Comparison of ENCODE assay signal across 9 cellular contexts in genomic region chr17:17919169-17920107, GRCh38. TPM values are rescaled to one million over a fixed set of nuclear protein-coding genes. Genes with fewer than 3 reads are reported as not detected.
A peak's percentile ranks its signal among the peaks of the same experiment; 100 is the strongest.
DNase-seq lines count a peak whose midpoint lies in the region; ATAC-seq and TF ChIP-seq lines count a peak whose summit lies in the region.
"Had no signal": no experiment of that assay in that cellular context is flagged by ENCODE, and none has a peak within 500 bp of the region (broad histone marks: within the 10 kb centered on the region; RNA-seq: fewer than 3 reads in every experiment).

No MANE protein-coding gene starts in this region.

- H3K27me3 ChIP-seq in NT2/D1 (ENCODE audit: insufficient read depth, insufficient read length), result no peaks in the 10 kb centered on the region
- H3K27me3 ChIP-seq in muscle layer of colon (ENCODE audit: control insufficient read depth in 1 of 2, insufficient read depth in 2 of 2, low read length in 2 of 2), result no peaks in the 10 kb centered on the region

- TF ChIP-seq POLR2A in erythroblast (IDR thresholded peaks at IDR 0.05; ENCODE audit: low read length), result no peak

- no peak overlapping the region for H3K4me3 Mint-ChIP-seq in CD14-positive monocyte
- H3K4me3 Mint-ChIP-seq in stimulated activated effector memory CD8-positive, alpha-beta T cell treated with anti-CD3 and anti-CD28 coated beads, Interleukin-12 subunit alpha, Interleukin-12 subunit beta, amount 100 ng/mL, for 72 hours, result no peak overlapping the region
- H3K4me3 Mint-ChIP-seq: IgD-negative memory B cell had no signal

- ATAC-seq in HG03196 (IDR thresholded peaks at IDR 0.05; ENCODE audit: unreplicated experiment) (peak; percentile 56), GM19023 (IDR thresholded peaks at IDR 0.05; ENCODE audit: unreplicated experiment) (no peak)
- ATAC-seq in stimulated activated effector memory CD8-positive, alpha-beta T cell treated with anti-CD3 and anti-CD28 coated beads, Interleukin-12 subunit alpha, Interleukin-12 subunit beta, amount 100 ng/mL, for 72 hours, result peak; percentile 83

- peak overlapping the region; percentile 34 for H3K27ac ChIP-seq in muscle layer of colon (ENCODE audit: low read depth, low read length)

- H3K36me3 ChIP-seq in NT2/D1 (ENCODE audit: insufficient read depth, insufficient read length, low read length) (no peaks in the 10 kb centered on the region), muscle layer of colon (ENCODE audit: insufficient read depth, low read length) (no peaks in the 10 kb centered on the region)

- peak overlapping the region; percentile 33 for H3K9ac ChIP-seq in NT2/D1 (ENCODE audit: insufficient read length, low read depth)
- H3K9ac ChIP-seq in muscle layer of colon (ENCODE audit: low read length), result no peak overlapping the region

- H3K4me1 ChIP-seq in NT2/D1 (ENCODE audit: insufficient read depth, insufficient read length), result peaks cover 9% of the 10 kb centered on the region
- H3K4me1 ChIP-seq in muscle layer of colon (ENCODE audit: insufficient read depth, low read length), result peaks cover 38% of the 10 kb centered on the region

- H3K4me1 Mint-ChIP-seq in CD14-positive monocyte, result peaks cover 24% of the 10 kb centered on the region
- H3K4me1 Mint-ChIP-seq in stimulated activated effector memory CD8-positive, alpha-beta T cell treated with anti-CD3 and anti-CD28 coated beads, Interleukin-12 subunit alpha, Interleukin-12 subunit beta, amount 100 ng/mL, for 72 hours, result peaks cover 19% of the 10 kb centered on the region

- peaks cover 5 to 12% of the 10 kb centered on the region in 2 donors for H3K36me3 Mint-ChIP-seq in CD14-positive monocyte
- H3K36me3 Mint-ChIP-seq in stimulated activated effector memory CD8-positive, alpha-beta T cell treated with anti-CD3 and anti-CD28 coated beads, Interleukin-12 subunit alpha, Interleukin-12 subunit beta, amount 100 ng/mL, for 72 hours, result no peaks in the 10 kb centered on the region

- H3K27me3 Mint-ChIP-seq in CD14-positive monocyte (ENCODE audit: low read depth in 3 of 3), result peaks cover 0 to 3% (median 2%) of the 10 kb centered on the region in 3 donors
- H3K27me3 Mint-ChIP-seq: IgD-negative memory B cell had no signal

- peak; percentile 72 for DNase-seq in CD14-positive monocyte (ENCODE audit: low spot score)
- peak; percentile 57 for DNase-seq in NT2/D1 (ENCODE audit: low read depth, low spot score)
- peak; percentile 71 for DNase-seq in activated CD8-positive, alpha-beta memory T cell treated with anti-CD3 and anti-CD28 coated beads, Interleukin-2, amount 50 U/mL, for 48 hours
- peak; percentile 70 to 85 for DNase-seq in erythroblast (lab: John Stamatoyannopoulos, UW)
- DNase-seq in stimulated activated effector memory CD8-positive, alpha-beta T cell treated with anti-CD3 and anti-CD28 coated beads, Interleukin-12 subunit alpha, Interleukin-12 subunit beta, amount 100 ng/mL, for 72 hours (ENCODE audit: low spot score in 2 of 2), result peak; percentile 22 to 59

- H3K27ac Mint-ChIP-seq in CD14-positive monocyte, result peak overlapping the region in 1 of 7 donors; percentile 19
- peak overlapping the region; percentile 61 for H3K27ac Mint-ChIP-seq in stimulated activated effector memory CD8-positive, alpha-beta T cell treated with anti-CD3 and anti-CD28 coated beads, Interleukin-12 subunit alpha, Interleukin-12 subunit beta, amount 100 ng/mL, for 72 hours
- H3K27ac Mint-ChIP-seq: IgD-negative memory B cell had no signal

- H3K4me3 ChIP-seq in NT2/D1 (ENCODE audit: insufficient read length, low read depth) (no peak overlapping the region), muscle layer of colon (ENCODE audit: low read depth in 1 of 2, low read length in 2 of 2) (no peak overlapping the region)

- TF ChIP-seq CTCF in CD14-positive monocyte (IDR thresholded peaks at IDR 0.05), result peak; percentile 65

- no peaks in the 10 kb centered on the region for H3K9me3 ChIP-seq in NT2/D1 (ENCODE audit: insufficient read depth, low read length)
- no peaks in the 10 kb centered on the region for H3K9me3 ChIP-seq in muscle layer of colon (ENCODE audit: low read length)

- intact Hi-C loops in CD14-positive monocyte (cut with micrococcal nuclease), result no loop called here

- H3K9me3 Mint-ChIP-seq in CD14-positive monocyte, result peaks cover 0 to 1% (median 0%) of the 10 kb centered on the region in 7 donors
- no peaks in the 10 kb centered on the region for H3K9me3 Mint-ChIP-seq in stimulated activated effector memory CD8-positive, alpha-beta T cell treated with anti-CD3 and anti-CD28 coated beads, Interleukin-12 subunit alpha, Interleukin-12 subunit beta, amount 100 ng/mL, for 72 hours
- H3K9me3 Mint-ChIP-seq: IgD-negative memory B cell had no signal

RNA-seq across cellular contexts. Expression of gene TOM1L2, which starts 52.8 kb away (rescaled TPM):
- 1 to 10 TPM; 1.7 to 2.8 TPM for polyA plus RNA-seq in CD14-positive monocyte

RNA-seq across cellular contexts. Expression of gene DRC3, which starts 53.2 kb away (rescaled TPM):
- polyA plus RNA-seq in CD14-positive monocyte, result under 1 TPM; 0.39 to 0.58 TPM
